Comparison of ENCODE assay signal across 9 cellular contexts in the genomic region with DNA sequence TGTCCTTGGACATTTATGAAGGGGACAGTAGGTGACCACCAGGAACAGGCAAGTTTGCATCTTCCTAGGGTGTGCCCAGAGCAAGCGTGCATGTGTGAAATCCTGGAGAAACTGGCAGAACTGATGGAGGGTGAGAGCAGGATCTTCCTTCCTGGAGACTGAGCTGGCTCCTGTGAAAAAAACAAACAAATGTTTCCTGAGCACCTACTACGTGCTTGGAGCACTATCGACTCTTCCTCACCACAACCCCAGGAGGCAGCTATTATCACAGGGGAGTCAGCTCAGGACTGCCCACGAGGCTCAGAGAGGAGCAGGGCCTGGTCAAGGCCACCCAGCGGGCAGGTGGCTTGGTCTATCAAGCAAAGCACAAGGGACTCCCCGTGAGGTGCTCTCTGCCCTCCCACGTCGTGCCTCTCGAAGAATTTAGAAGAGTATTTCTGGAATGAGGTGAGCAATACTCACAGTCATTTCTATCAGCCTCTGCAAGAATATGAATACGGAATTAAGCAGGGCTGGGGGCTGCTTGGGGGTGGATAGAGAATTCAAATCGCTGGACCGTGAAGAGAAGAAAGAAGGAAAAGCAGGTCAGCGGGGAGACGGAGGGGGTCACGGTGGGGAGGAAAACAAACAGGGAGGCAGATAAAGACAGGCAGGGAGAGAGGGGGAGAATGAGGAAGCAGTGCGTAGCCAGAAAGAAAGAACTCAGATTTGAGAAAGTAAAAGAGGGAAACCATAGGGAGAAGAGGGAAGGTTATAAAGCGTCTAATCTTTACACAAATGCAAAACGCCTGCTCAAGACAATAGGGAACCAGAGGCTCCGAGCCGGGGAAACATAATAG. TPM values are rescaled to one million over a fixed set of nuclear protein-coding genes. Genes with fewer than 3 reads are reported as not detected.
DNase-seq lines count a peak whose midpoint lies in the region; ATAC-seq, FAIRE-seq and TF ChIP-seq lines count a peak whose summit lies in the region.
"Had no signal": no experiment of that assay in that cellular context is flagged by ENCODE, and none has a peak within 500 bp of the region (broad histone marks: within the 10 kb centered on the region; RNA-seq: fewer than 3 reads in every experiment).

No MANE protein-coding gene starts in this region.

- H3K27me3 ChIP-seq in lower lobe of right lung (ENCODE audit: low read depth), result no peaks in the 10 kb centered on the region

- no peak for TF ChIP-seq CTCF in AG10803 (conservative IDR thresholded peaks at IDR 0.05; ENCODE audit: low read length)
- TF ChIP-seq CTCF in VCaP (conservative IDR thresholded peaks at IDR 0.05), result no peak
- TF ChIP-seq CTCF in lower lobe of right lung (IDR thresholded peaks at IDR 0.05), result no peak

- H3K36me3 ChIP-seq in lower lobe of right lung, result no peaks in the 10 kb centered on the region

- intact Hi-C loops in lower lobe of right lung (cut with DNase I), result no loop called here

- H3K4me1 ChIP-seq in lower lobe of right lung, result peaks cover 65% of the 10 kb centered on the region

- ATAC-seq in lower lobe of right lung, result no peak

- H3K9me3 ChIP-seq in lower lobe of right lung, result no peaks in the 10 kb centered on the region

- peak; percentile 42 for DNase-seq in AG10803 (ENCODE audit: low read depth)
- DNase-seq in GM19239 (ENCODE audit: insufficient read length, low spot score), result no peak
- peak; percentile 36 for DNase-seq in lower lobe of right lung
- no peak for DNase-seq in NK-92 treated with Interleukin-12 subunit alpha and Interleukin-12 subunit beta, amount 100 ng/mL, for 24 hours (lab: John Stamatoyannopoulos, UW)
- DNase-seq in NCI-H510A treated with DMSO at 0.1 percent for 48 hours (lab: John Stamatoyannopoulos, UW), result no peak
- no peak for DNase-seq in NCI-H82 (lab: John Stamatoyannopoulos, UW)
- no peak for DNase-seq in AG08396 (ENCODE audit: low spot score)
- DNase-seq: activated CD4-positive, alpha-beta T cell treated with anti-CD3 and anti-CD28 coated beads, Interleukin-2, amount 50 U/mL, for 48 hours had no signal

- H3K27ac ChIP-seq in VCaP (peak overlapping the region; percentile 76; the same call in 1 of the 2 replicates), lower lobe of right lung (no peak overlapping the region)

- H3K4me3 ChIP-seq in AG10803 (ENCODE audit: low read length), result no peak overlapping the region
- no peak overlapping the region for H3K4me3 ChIP-seq in lower lobe of right lung

- peak; percentile 49 for FAIRE-seq in GM19239 (lab: Jason Lieb, UNC)

RNA-seq across cellular contexts. Expression of a gene that starts 1.8 kb away (rescaled TPM):
- total RNA-seq in lower lobe of right lung, result 2.1 TPM

Comparison
In these comparisons a context has a peak if more than half of its experiments do, and no peak if none do; other contexts are left out.
1. DNase-seq: peak in AG10803 (single experiment) and lower lobe of right lung (single experiment); none in GM19239 (single experiment), NK-92 treated with Interleukin-12 subunit alpha and Interleukin-12 subunit beta, amount 100 ng/mL, for 24 hours (single experiment), NCI-H510A treated with DMSO at 0.1 percent for 48 hours (single experiment), NCI-H82 (single experiment) and AG08396 (single experiment).